In genomic region chr12:51216652-51217051, GRCh38 we compare ENCODE assay signal across 8 cellular contexts. TPM values are rescaled to one million over a fixed set of nuclear protein-coding genes. Genes with fewer than 3 reads are reported as not detected.
DNase-seq lines count a peak whose midpoint lies in the region; ATAC-seq and TF ChIP-seq lines count a peak whose summit lies in the region.

No MANE protein-coding gene starts in this region.

- no peak overlapping the region for H3K4ac ChIP-seq in neuronal stem cell (ENCODE audit: low read length)

- H3K4me1 ChIP-seq in effector memory CD4-positive, alpha-beta T cell (ENCODE audit: control insufficient read depth, insufficient read depth, low read length, poor library complexity, severe bottlenecking) = peaks cover 13% of the 10 kb centered on the region
- peaks cover 8 to 9% of the 10 kb centered on the region in 2 donors for H3K4me1 ChIP-seq in neuronal stem cell (ENCODE audit: control insufficient read depth in 2 of 2, insufficient read depth in 1 of 2, low read depth in 1 of 2, low read length in 2 of 2)

- no peak overlapping the region for H3K14ac ChIP-seq in neuronal stem cell (ENCODE audit: low read length)

- no peak for ATAC-seq in GM19397 (IDR thresholded peaks at IDR 0.05; ENCODE audit: unreplicated experiment)
- no peak for ATAC-seq in GM18505 (IDR thresholded peaks at IDR 0.05; ENCODE audit: unreplicated experiment)

- POLR2A ChIA-PET in BJ (lab: Charles Lee) = no interaction called here

- no peak overlapping the region for H4K8ac ChIP-seq in neuronal stem cell (ENCODE audit: low read depth, low read length)

- H2BK120ac ChIP-seq in neuronal stem cell (ENCODE audit: low read depth, low read length) = no peak overlapping the region

- TF ChIP-seq CTCF in BJ (IDR thresholded peaks at IDR 0.05; ENCODE audit: insufficient read depth, low read depth, low read length) = no peak
- TF ChIP-seq CTCF in NB4 (IDR thresholded peaks at IDR 0.05; ENCODE audit: low read depth, low read length) = no peak

- no peak overlapping the region for H3K18ac ChIP-seq in neuronal stem cell (ENCODE audit: low read length)

- no peak overlapping the region for H3K9ac ChIP-seq in neuronal stem cell (ENCODE audit: low read depth, low read length, poor library complexity)

- H3K23ac ChIP-seq in neuronal stem cell (ENCODE audit: low read depth, low read length, poor library complexity) = no peak overlapping the region

- no peaks in the 10 kb centered on the region for H3K79me1 ChIP-seq in neuronal stem cell (ENCODE audit: low read depth, low read length)

- no peaks in the 10 kb centered on the region for H3K9me3 ChIP-seq in effector memory CD4-positive, alpha-beta T cell (ENCODE audit: control insufficient read depth, low read length)
- H3K9me3 ChIP-seq in neuronal stem cell (replicated peaks in 1 of 2; ENCODE audit: control insufficient read depth in 2 of 2, insufficient read depth in 1 of 2, low read depth in 1 of 2, low read length in 2 of 2) = no peaks in the 10 kb centered on the region

- no peak overlapping the region for H2AK5ac ChIP-seq in neuronal stem cell (ENCODE audit: low read depth, low read length)

- peak overlapping the region; percentile 96 for H2AFZ ChIP-seq in neuronal stem cell (ENCODE audit: low read length)

- no peak overlapping the region for H2BK15ac ChIP-seq in neuronal stem cell (ENCODE audit: low read length)

- H3K27me3 ChIP-seq in BJ (ENCODE audit: control insufficient read depth, insufficient read depth, low read length) (no peaks in the 10 kb centered on the region), neuronal stem cell (ENCODE audit: control insufficient read depth in 3 of 3, insufficient read depth in 3 of 3, low read depth in 1 of 3, low read length in 3 of 3) (peaks cover 0 to 7% (median 0%) of the 10 kb centered on the region in 3 experiments)
- no peaks in the 10 kb centered on the region for H3K27me3 ChIP-seq in effector memory CD4-positive, alpha-beta T cell (replicated peaks; ENCODE audit: control insufficient read depth, insufficient read depth, low read length, poor library complexity, severe bottlenecking)

- DNase-seq in BJ (ENCODE audit: low read depth) (no peak), NB4 (ENCODE audit: low read depth) (no peak), neuronal stem cell (ENCODE audit: low spot score) (no peak), H4 (ENCODE audit: low spot score) (no peak), Kasumi-1 (lab: John Stamatoyannopoulos, UW) (no peak)
- no peak for DNase-seq in effector memory CD4-positive, alpha-beta T cell

- no peak overlapping the region for H3K4me2 ChIP-seq in neuronal stem cell (ENCODE audit: insufficient read depth, low read length, poor library complexity, severe bottlenecking)

- CTCF ChIA-PET in BJ (lab: Yijun Ruan, JAX) = interaction anchor here (0.7 to 1.9 kb wide), 6 partner anchors 8 to 124 kb away, joined by 3 to 6 read pairs (median 3); partner anchors contain the start of gene DAZAP2

- TF ChIP-seq POLR2A in NB4 (IDR thresholded peaks at IDR 0.05; ENCODE audit: extremely low read depth, insufficient read length) (no peak), GM18505 (IDR thresholded peaks at IDR 0.05; ENCODE audit: borderline replicate concordance, extremely low read depth, insufficient read depth, insufficient read length) (no peak)

- H3K4me3 ChIP-seq in BJ (ENCODE audit: low read depth, low read length) = peak overlapping the region; percentile 72
- peak overlapping the region; percentile 29 for H3K4me3 ChIP-seq in NB4 (ENCODE audit: low read depth, low read length)
- peak overlapping the region; percentile 97 for H3K4me3 ChIP-seq in effector memory CD4-positive, alpha-beta T cell (ENCODE audit: insufficient read depth, low read depth, low read length, poor library complexity, severe bottlenecking)
- H3K4me3 ChIP-seq in neuronal stem cell (ENCODE audit: low read length in 2 of 2) = peak overlapping the region in 1 of 2 donors; percentile 57

- H4K91ac ChIP-seq in neuronal stem cell (ENCODE audit: low read depth, low read length, poor library complexity) = no peak overlapping the region

- H2BK12ac ChIP-seq in neuronal stem cell (ENCODE audit: low read length) = no peak overlapping the region

- peaks cover 2% of the 10 kb centered on the region; the same call in 1 of the 2 replicates for H3K36me3 ChIP-seq in BJ (ENCODE audit: control insufficient read depth, insufficient read depth, low read length)
- H3K36me3 ChIP-seq in effector memory CD4-positive, alpha-beta T cell (ENCODE audit: control insufficient read depth, insufficient read depth, low read length) = no peaks in the 10 kb centered on the region
- no peaks in the 10 kb centered on the region for H3K36me3 ChIP-seq in neuronal stem cell (replicated peaks in 1 of 2; ENCODE audit: control insufficient read depth in 2 of 2, insufficient read depth in 2 of 2, low read length in 2 of 2)

- peak overlapping the region; percentile 91 for H3K27ac ChIP-seq in effector memory CD4-positive, alpha-beta T cell (ENCODE audit: insufficient read depth, low read length, poor library complexity, severe bottlenecking)
- no peak overlapping the region for H3K27ac ChIP-seq in neuronal stem cell (replicated peaks; ENCODE audit: low read length)

- no CpG with 5 or more reads among the region's 7 CpGs for WGBS in neuronal stem cell (ENCODE audit: extremely low coverage in 2 of 2, insufficient read length in 2 of 2, insufficient replicate concordance in 1 of 2), 2 donors

- H2BK5ac ChIP-seq in neuronal stem cell (ENCODE audit: low read length) = no peak overlapping the region

RNA-seq across cellular contexts. Expression of gene POU6F1, which starts 1.2 kb away (rescaled TPM):
- 2.5 and 4.7 TPM in 2 replicates for polyA plus RNA-seq in BJ (2011; rRNA removed)
- polyA minus RNA-seq in BJ (2011; rRNA and poly(A)+ RNA removed) = 2.5 and 3.7 TPM in 2 replicates
- polyA plus RNA-seq in neuronal stem cell (2013, experiment 1 of 2) = 3.0 TPM
- 2.9 TPM for polyA plus RNA-seq in neuronal stem cell (2013, experiment 2 of 2)
- total RNA-seq in H4 (2014; rRNA removed; shearing (Covaris generic)) = 2.9 and 24.5 TPM in 2 replicates

RNA-seq across cellular contexts. Expression of gene DAZAP2, which starts 22.0 kb away (rescaled TPM):
- 288 and 433 TPM in 2 replicates for polyA plus RNA-seq in BJ (2011; rRNA removed)
- 150 and 244 TPM in 2 replicates for polyA minus RNA-seq in BJ (2011; rRNA and poly(A)+ RNA removed)
- polyA plus RNA-seq in neuronal stem cell (2013, experiment 1 of 2) = 102 TPM
- 103 TPM for polyA plus RNA-seq in neuronal stem cell (2013, experiment 2 of 2)
- total RNA-seq in H4 (2014; rRNA removed; shearing (Covaris generic)) = 270 and 319 TPM in 2 replicates

RNA-seq across cellular contexts. Expression of gene TFCP2, which starts 43.7 kb away (rescaled TPM):
- 11.4 and 16.0 TPM in 2 replicates for polyA plus RNA-seq in BJ (2011; rRNA removed)
- 5.5 and 5.9 TPM in 2 replicates for polyA minus RNA-seq in BJ (2011; rRNA and poly(A)+ RNA removed)
- polyA plus RNA-seq in neuronal stem cell (2013, experiment 1 of 2) = 28.5 TPM
- 29.8 TPM for polyA plus RNA-seq in neuronal stem cell (2013, experiment 2 of 2)
- total RNA-seq in H4 (2014; rRNA removed; shearing (Covaris generic)) = 4.7 and 6.5 TPM in 2 replicates

RNA-seq across cellular contexts. Expression of gene SMAGP, which starts 53.6 kb away (rescaled TPM):
- 54.7 and 57.6 TPM in 2 replicates for polyA plus RNA-seq in BJ (2011; rRNA removed)
- 28.0 and 30.1 TPM in 2 replicates for polyA minus RNA-seq in BJ (2011; rRNA and poly(A)+ RNA removed)
- 8.4 TPM for polyA plus RNA-seq in neuronal stem cell (2013, experiment 1 of 2)
- 8.1 TPM for polyA plus RNA-seq in neuronal stem cell (2013, experiment 2 of 2)
- 6.3 and 13.8 TPM in 2 replicates for total RNA-seq in H4 (2014; rRNA removed; shearing (Covaris generic))
